Comparison of ENCODE assay signal across 1 cellular context in genomic region chr3:69013256-69014021, GRCh38.
TF ChIP-seq lines count a peak whose summit lies in the region.

EOGT (minus strand) TSS chr3:69013684; CDS start chr3:69009846, 3,838 bp downstream.

TF ChIP-seq in HepG2, 621 proteins besides CTCF, POLR2A, EP300 and RAD21 (continued from another document and continues in another):
- TF ChIP-seq ZUFSP (CRISPR knock-in tag; IDR thresholded peaks at IDR 0.05; ENCODE audit: borderline replicate concordance) (no peak), ATF1 (CRISPR knock-in tag; IDR thresholded peaks at IDR 0.05) (no peak), NFIB (CRISPR knock-in tag; IDR thresholded peaks at IDR 0.05; ENCODE audit: borderline replicate concordance) (no peak), TRAFD1 (CRISPR knock-in tag; IDR thresholded peaks at IDR 0.05; ENCODE audit: borderline replicate concordance) (no peak), CSRNP1 (CRISPR knock-in tag; IDR thresholded peaks at IDR 0.05) (peak; percentile 79; the same call in 1 of the 2 replicates), CHD2 (IDR thresholded peaks at IDR 0.05; ENCODE audit: low read depth, low read length) (peak; percentile 5; the same call in 1 of the 2 replicates), ZNF232 (CRISPR knock-in tag; IDR thresholded peaks at IDR 0.05; ENCODE audit: borderline replicate concordance) (peak; percentile 19; the same call in 1 of the 2 replicates), BRCA1 (CRISPR knock-in tag; IDR thresholded peaks at IDR 0.05) (no peak), DNMT1 (CRISPR knock-in tag; IDR thresholded peaks at IDR 0.05) (no peak), PAWR (CRISPR knock-in tag; IDR thresholded peaks at IDR 0.05; ENCODE audit: borderline replicate concordance) (no peak), ZNF768 (CRISPR knock-in tag; IDR thresholded peaks at IDR 0.05) (peak; percentile 81), FOXK2 (IDR thresholded peaks at IDR 0.05) (no peak), KAT8 (CRISPR knock-in tag; IDR thresholded peaks at IDR 0.05) (no peak), PRDM10 (CRISPR knock-in tag; IDR thresholded peaks at IDR 0.05; ENCODE audit: low read depth) (no peak), ZBTB25 (CRISPR knock-in tag; IDR thresholded peaks at IDR 0.05) (0 out of 2 replicates have a peak, but pooled peaks have one; percentile 66), ZFP37 (CRISPR knock-in tag; IDR thresholded peaks at IDR 0.05; ENCODE audit: borderline replicate concordance) (no peak; the same call in 1 of the 2 replicates), HNRNPK (IDR thresholded peaks at IDR 0.05; ENCODE audit: low read depth, low read length, poor library complexity, severe bottlenecking) (no peak), ZNF646 (CRISPR knock-in tag; IDR thresholded peaks at IDR 0.05) (no peak; the same call in 1 of the 2 replicates), TARDBP (CRISPR knock-in tag; IDR thresholded peaks at IDR 0.05) (no peak), ELF1 (CRISPR knock-in tag; IDR thresholded peaks at IDR 0.05) (peak; percentile 47; the same call in 1 of the 2 replicates), TBX3 (IDR thresholded peaks at IDR 0.05; ENCODE audit: borderline replicate concordance) (no peak), AGO1 (IDR thresholded peaks at IDR 0.05; ENCODE audit: low read depth, low read length, poor library complexity, severe bottlenecking) (peak; percentile 82), ZFP1 (CRISPR knock-in tag; IDR thresholded peaks at IDR 0.05) (no peak), ZNF619 (CRISPR knock-in tag; IDR thresholded peaks at IDR 0.05) (no peak), PATZ1 (CRISPR knock-in tag; IDR thresholded peaks at IDR 0.05) (peak; percentile 70; the same call in 1 of the 2 replicates), REXO4 (CRISPR knock-in tag; IDR thresholded peaks at IDR 0.05; ENCODE audit: borderline replicate concordance) (no peak), POLR2AphosphoS2 (IDR thresholded peaks at IDR 0.05; ENCODE audit: low read depth, low read length) (no peak), SRF (IDR thresholded peaks at IDR 0.05; ENCODE audit: low read depth, low read length) (no peak), FOXC1 (CRISPR knock-in tag; IDR thresholded peaks at IDR 0.05; ENCODE audit: borderline replicate concordance) (peak; percentile 93), ZNF18 (CRISPR knock-in tag; IDR thresholded peaks at IDR 0.05; ENCODE audit: insufficient replicate concordance) (no peak), NR2C2 (CRISPR knock-in tag; IDR thresholded peaks at IDR 0.05; ENCODE audit: borderline replicate concordance) (peak; percentile 43; the same call in 1 of the 2 replicates), ZNF264 (CRISPR knock-in tag; IDR thresholded peaks at IDR 0.05) (0 out of 2 replicates have a peak, but pooled peaks have one; percentile 13), FUBP1 (CRISPR knock-in tag; IDR thresholded peaks at IDR 0.05; ENCODE audit: borderline replicate concordance) (no peak), SP4 (CRISPR knock-in tag; IDR thresholded peaks at IDR 0.05) (peak; percentile 79; the same call in 1 of the 2 replicates), FOXA3 (CRISPR knock-in tag; IDR thresholded peaks at IDR 0.05) (peak; percentile 8; the same call in 1 of the 2 replicates)
